1 cellular context compared by ENCODE assay signal in genomic region chr9:4661165-4662095, GRCh38.
TF ChIP-seq lines count a peak whose summit lies in the region.

No MANE protein-coding gene starts in this region.

TF ChIP-seq in K562, 482 proteins besides CTCF, POLR2A, EP300 and RAD21:
- TF ChIP-seq CBFA2T2 (conservative IDR thresholded peaks at IDR 0.05) (no peak), XRCC4 (IDR thresholded peaks at IDR 0.05; ENCODE audit: extremely low read depth, insufficient read depth, insufficient read length) (no peak), SLC30A9 (CRISPR knock-in tag; IDR thresholded peaks at IDR 0.05) (no peak), CBX3 (IDR thresholded peaks at IDR 0.05; ENCODE audit: borderline replicate concordance in 1 of 2, low read length in 2 of 2) (no peak), E2F4 (CRISPR knock-in tag; IDR thresholded peaks at IDR 0.05; ENCODE audit: low read depth) (no peak)
